In genomic region chr7:90346326-90347125, GRCh38 we compare ENCODE assay signal across 1 cellular context.
TF ChIP-seq lines count a peak whose summit lies in the region.

A gene with protein sequence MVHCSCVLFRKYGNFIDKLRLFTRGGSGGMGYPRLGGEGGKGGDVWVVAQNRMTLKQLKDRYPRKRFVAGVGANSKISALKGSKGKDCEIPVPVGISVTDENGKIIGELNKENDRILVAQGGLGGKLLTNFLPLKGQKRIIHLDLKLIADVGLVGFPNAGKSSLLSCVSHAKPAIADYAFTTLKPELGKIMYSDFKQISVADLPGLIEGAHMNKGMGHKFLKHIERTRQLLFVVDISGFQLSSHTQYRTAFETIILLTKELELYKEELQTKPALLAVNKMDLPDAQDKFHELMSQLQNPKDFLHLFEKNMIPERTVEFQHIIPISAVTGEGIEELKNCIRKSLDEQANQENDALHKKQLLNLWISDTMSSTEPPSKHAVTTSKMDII (plus strand): TSS chr7:90346716. CDS start chr7:90346742, 26 bp downstream.

TF ChIP-seq in SK-N-SH, 30 proteins besides CTCF, POLR2A, EP300 and RAD21 (continued from another document):
- peak; percentile 73; the same call in 1 of the 2 replicates for TF ChIP-seq RFX5 (IDR thresholded peaks at IDR 0.05; ENCODE audit: low read length)
- peak; percentile 77; the same call in 1 of the 2 replicates for TF ChIP-seq YY1 (IDR thresholded peaks at IDR 0.05; ENCODE audit: low read depth)
- TF ChIP-seq JUND (IDR thresholded peaks at IDR 0.05): no peak
- peak; percentile 66 for TF ChIP-seq FOXJ3 (CRISPR knock-in tag; IDR thresholded peaks at IDR 0.05)
- TF ChIP-seq, protein P1, sequence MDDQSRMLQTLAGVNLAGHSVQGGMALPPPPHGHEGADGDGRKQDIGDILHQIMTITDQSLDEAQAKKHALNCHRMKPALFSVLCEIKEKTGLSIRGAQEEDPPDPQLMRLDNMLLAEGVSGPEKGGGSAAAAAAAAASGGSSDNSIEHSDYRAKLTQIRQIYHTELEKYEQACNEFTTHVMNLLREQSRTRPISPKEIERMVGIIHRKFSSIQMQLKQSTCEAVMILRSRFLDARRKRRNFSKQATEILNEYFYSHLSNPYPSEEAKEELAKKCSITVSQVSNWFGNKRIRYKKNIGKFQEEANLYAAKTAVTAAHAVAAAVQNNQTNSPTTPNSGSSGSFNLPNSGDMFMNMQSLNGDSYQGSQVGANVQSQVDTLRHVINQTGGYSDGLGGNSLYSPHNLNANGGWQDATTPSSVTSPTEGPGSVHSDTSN (IDR thresholded peaks at IDR 0.05): 0 out of 2 replicates have a peak, but pooled peaks have one; percentile 31
- peak; percentile 92 for TF ChIP-seq MAX (IDR thresholded peaks at IDR 0.05; ENCODE audit: low read depth)
- 0 out of 2 replicates have a peak, but pooled peaks have one; percentile 38 for TF ChIP-seq REST (IDR thresholded peaks at IDR 0.05; ENCODE audit: low read depth, low read length)
- TF ChIP-seq CHD2 (IDR thresholded peaks at IDR 0.05; ENCODE audit: low read length, partially characterized antibody): peak; percentile 87
- TF ChIP-seq FOXM1 (IDR thresholded peaks at IDR 0.05; ENCODE audit: low read depth): no peak
